Comparison of ENCODE assay signal across 14 cellular contexts in genomic region chr2:241741016-241741415, GRCh38. TPM values are rescaled to one million over a fixed set of nuclear protein-coding genes. Genes with fewer than 3 reads are reported as not detected.
DNase-seq lines count a peak whose midpoint lies in the region; ATAC-seq, FAIRE-seq and TF ChIP-seq lines count a peak whose summit lies in the region.
"Had no signal": no experiment of that assay in that cellular context is flagged by ENCODE, and none has a peak within 500 bp of the region (broad histone marks: within the 10 kb centered on the region; RNA-seq: fewer than 3 reads in every experiment).

No MANE protein-coding gene starts in this region.

- no peaks in the 10 kb centered on the region for H3K27me3 ChIP-seq in endothelial cell of umbilical vein (ENCODE audit: control insufficient read depth in 2 of 2, insufficient read depth in 2 of 2, low read length in 2 of 2)

- no peak for TF ChIP-seq POLR2A in endothelial cell of umbilical vein (IDR thresholded peaks at IDR 0.05; ENCODE audit: low read depth, low read length)

- no peaks in the 10 kb centered on the region for H3K79me2 ChIP-seq in endothelial cell of umbilical vein (ENCODE audit: control insufficient read depth, insufficient read depth, low read length)

- H3K4me2 ChIP-seq in endothelial cell of umbilical vein (ENCODE audit: insufficient read depth, low read length), result no peak overlapping the region
- H3K4me2 ChIP-seq: smooth muscle cell had no signal

- no peak for FAIRE-seq in endothelial cell of umbilical vein (lab: Jason Lieb, UNC)

- peaks cover 2 to 18% of the 10 kb centered on the region in 2 experiments for H3K36me3 ChIP-seq in endothelial cell of umbilical vein (ENCODE audit: control insufficient read depth in 2 of 2, extremely low read depth in 1 of 2, insufficient read depth in 2 of 2, low read length in 2 of 2)

- POLR2A ChIA-PET in endothelial cell of umbilical vein (lab: Charles Lee), result no interaction called here

- intact Hi-C loops in endothelial cell of umbilical vein (cut with micrococcal nuclease), result no loop called here

- no TSS peak for BruUV-seq in endothelial cell of umbilical vein (replicated peaks; lab: Mats Ljungman, UMichigan)

- ATAC-seq in HG02973 (IDR thresholded peaks at IDR 0.05; ENCODE audit: unreplicated experiment) (no peak), HG02678 (IDR thresholded peaks at IDR 0.05; ENCODE audit: unreplicated experiment) (no peak), HG02938 (IDR thresholded peaks at IDR 0.05; ENCODE audit: unreplicated experiment) (no peak)

- peaks cover 10% of the 10 kb centered on the region for H3K4me1 ChIP-seq in endothelial cell of umbilical vein (ENCODE audit: control insufficient read depth, extremely low read depth, insufficient read depth, low read length)

- H4K20me1 ChIP-seq in endothelial cell of umbilical vein (replicated peaks; ENCODE audit: control insufficient read depth, extremely low read depth, insufficient read depth, low read length), result no peaks in the 10 kb centered on the region

- no peak for TF ChIP-seq CTCF in endothelial cell of umbilical vein (IDR thresholded peaks at IDR 0.05; ENCODE audit: extremely low read depth in 1 of 2, insufficient read depth in 1 of 2, low read depth in 1 of 2, low read length in 2 of 2)

- H3K9ac ChIP-seq in endothelial cell of umbilical vein (replicated peaks; ENCODE audit: extremely low read depth, insufficient read depth, low read length), result no peak overlapping the region

- DNase-seq in A172 (ENCODE audit: low spot score) (peak; percentile 88), HT1080 (ENCODE audit: low read depth) (peak; percentile 87), endothelial cell of umbilical vein (ENCODE audit: low read depth, low spot score) (no peak), NCI-H526 treated with DMSO at 0.1 percent for 48 hours (lab: John Stamatoyannopoulos, UW) (no peak)
- peak; percentile 19 to 25 for DNase-seq in activated CD4-positive, alpha-beta T cell treated with anti-CD3 and anti-CD28 coated beads for 4 hours
- DNase-seq: NCI-H510A, substantia nigra, T1000 had no signal

- no peak overlapping the region for H3K4me3 ChIP-seq in endothelial cell of umbilical vein (replicated peaks in 1 of 3; ENCODE audit: insufficient read depth in 1 of 3, low read depth in 1 of 3, low read length in 3 of 3)
- H3K4me3 ChIP-seq: smooth muscle cell had no signal

- no peak overlapping the region for H2AFZ ChIP-seq in endothelial cell of umbilical vein (ENCODE audit: low read depth, low read length)

- no peak overlapping the region for H3K27ac ChIP-seq in endothelial cell of umbilical vein (ENCODE audit: insufficient read depth, low read depth, low read length)
- H3K27ac ChIP-seq: C4-2B had no signal

- dilution Hi-C loops in endothelial cell of umbilical vein (cut with MboI; ENCODE audit: extremely low pct_ligation_motif_present, low sequenced_read_pairs), result no loop called here

- H3K9me1 ChIP-seq in endothelial cell of umbilical vein (replicated peaks; ENCODE audit: control insufficient read depth, extremely low read depth, insufficient read depth, low read length), result no peaks in the 10 kb centered on the region

- H3K9me3 ChIP-seq in endothelial cell of umbilical vein (replicated peaks; ENCODE audit: control insufficient read depth, insufficient read depth, low read length), result no peaks in the 10 kb centered on the region

- CTCF ChIA-PET in endothelial cell of umbilical vein (lab: Charles Lee), result interaction anchor here (0.6 kb wide), 1 partner anchor 128 kb away, joined by 3 read pairs; no protein-coding TSS in a partner anchor

TF ChIP-seq in endothelial cell of umbilical vein, 7 proteins besides CTCF, POLR2A, EP300 and RAD21:
- TF ChIP-seq GATA2 (IDR thresholded peaks at IDR 0.05; ENCODE audit: insufficient read depth, insufficient read length, low read depth, low read length) (peak; percentile 46), EZH2 (IDR thresholded peaks at IDR 0.05; ENCODE audit: borderline replicate concordance, low read depth, low read length, severe bottlenecking) (no peak)

RNA-seq across cellular contexts. Expression of gene D2HGDH, which starts 6.6 kb away (rescaled TPM):
- 12.6 and 14.6 TPM in 2 replicates for total RNA-seq in A172 (2014; rRNA removed; shearing (Covaris generic))
- total RNA-seq in HT1080 (2014; rRNA removed; shearing (Covaris generic)), result 14.5 and 15.3 TPM in 2 replicates
- 9.6 and 10.5 TPM in 2 replicates for polyA plus RNA-seq in HT1080 (2015; cell fraction: cytosol; rRNA removed)
- 50.6 and 61.2 TPM in 2 replicates for polyA plus RNA-seq in HT1080 (2015; cell fraction: nucleus; rRNA removed)
- 22.3 and 27.9 TPM in 2 replicates for total RNA-seq in endothelial cell of umbilical vein
- polyA plus RNA-seq in endothelial cell of umbilical vein, result 22.3 and 34.5 TPM in 2 replicates
- polyA plus RNA-seq in endothelial cell of umbilical vein (2011; cell fraction: cytosol; rRNA removed), result 6.5 and 11.2 TPM in 2 replicates
- 157 and 189 TPM in 2 replicates for polyA plus RNA-seq in endothelial cell of umbilical vein (2011; cell fraction: nucleus; rRNA removed)
- polyA plus RNA-seq in endothelial cell of umbilical vein (2012), result 17.8 and 28.8 TPM in 2 replicates
- 10.6 and 14.5 TPM in 2 replicates for polyA minus RNA-seq in endothelial cell of umbilical vein
- polyA minus RNA-seq in endothelial cell of umbilical vein (2011; cell fraction: cytosol; rRNA and poly(A)+ RNA removed), result 3.1 TPM
- polyA minus RNA-seq in endothelial cell of umbilical vein (2011; cell fraction: nucleus; rRNA and poly(A)+ RNA removed), result 24.5 and 39.8 TPM in 2 replicates

RNA-seq across cellular contexts. Expression of gene GAL3ST2, which starts 35.6 kb away (rescaled TPM):
- total RNA-seq in A172 (2014; rRNA removed; shearing (Covaris generic)), result not detected in 2 replicates
- total RNA-seq in HT1080 (2014; rRNA removed; shearing (Covaris generic)), result not detected in 2 replicates
- 0.19 TPM in 1 of 2 replicates, not detected in the other for polyA plus RNA-seq in HT1080 (2015; cell fraction: cytosol; rRNA removed)
- polyA plus RNA-seq in HT1080 (2015; cell fraction: nucleus; rRNA removed), result 0.22 and 0.59 TPM in 2 replicates
- 0.23 TPM in 1 of 2 replicates, not detected in the other for total RNA-seq in endothelial cell of umbilical vein
- not detected in 2 replicates for polyA plus RNA-seq in endothelial cell of umbilical vein
- not detected in 2 replicates for polyA plus RNA-seq in endothelial cell of umbilical vein (2011; cell fraction: cytosol; rRNA removed)
- not detected in 2 replicates for polyA plus RNA-seq in endothelial cell of umbilical vein (2011; cell fraction: nucleus; rRNA removed)
- 0.19 and 0.20 TPM in 2 replicates for polyA plus RNA-seq in endothelial cell of umbilical vein (2012)
- polyA minus RNA-seq in endothelial cell of umbilical vein, result not detected in 2 replicates
- polyA minus RNA-seq in endothelial cell of umbilical vein (2011; cell fraction: cytosol; rRNA and poly(A)+ RNA removed), result not detected
- not detected in 2 replicates for polyA minus RNA-seq in endothelial cell of umbilical vein (2011; cell fraction: nucleus; rRNA and poly(A)+ RNA removed)
- total RNA-seq: cardiac septum, smooth muscle cell had no signal

RNA-seq across cellular contexts. Expression of gene ING5, which starts 39.2 kb away (rescaled TPM):
- total RNA-seq in A172 (2014; rRNA removed; shearing (Covaris generic)), result 12.8 and 14.5 TPM in 2 replicates
- total RNA-seq in HT1080 (2014; rRNA removed; shearing (Covaris generic)), result 29.7 and 32.2 TPM in 2 replicates
- 21.6 and 26.9 TPM in 2 replicates for polyA plus RNA-seq in HT1080 (2015; cell fraction: cytosol; rRNA removed)
- polyA plus RNA-seq in HT1080 (2015; cell fraction: nucleus; rRNA removed), result 46.0 and 56.7 TPM in 2 replicates
- total RNA-seq in endothelial cell of umbilical vein, result 24.5 and 30.5 TPM in 2 replicates
- 32.4 and 33.4 TPM in 2 replicates for polyA plus RNA-seq in endothelial cell of umbilical vein
- polyA plus RNA-seq in endothelial cell of umbilical vein (2011; cell fraction: cytosol; rRNA removed), result 32.9 and 34.1 TPM in 2 replicates
- polyA plus RNA-seq in endothelial cell of umbilical vein (2011; cell fraction: nucleus; rRNA removed), result 56.7 and 66.7 TPM in 2 replicates
- 18.4 and 21.0 TPM in 2 replicates for polyA plus RNA-seq in endothelial cell of umbilical vein (2012)
- polyA minus RNA-seq in endothelial cell of umbilical vein, result 25.6 and 28.3 TPM in 2 replicates
- polyA minus RNA-seq in endothelial cell of umbilical vein (2011; cell fraction: cytosol; rRNA and poly(A)+ RNA removed), result 9.2 TPM
- polyA minus RNA-seq in endothelial cell of umbilical vein (2011; cell fraction: nucleus; rRNA and poly(A)+ RNA removed), result 20.2 and 24.6 TPM in 2 replicates

RNA-seq across cellular contexts. Expression of gene DTYMK, which starts 54.4 kb away (rescaled TPM):
- 136 and 156 TPM in 2 replicates for total RNA-seq in A172 (2014; rRNA removed; shearing (Covaris generic))
- total RNA-seq in HT1080 (2014; rRNA removed; shearing (Covaris generic)), result 142 and 151 TPM in 2 replicates
- 54.7 and 85.1 TPM in 2 replicates for polyA plus RNA-seq in HT1080 (2015; cell fraction: cytosol; rRNA removed)
- polyA plus RNA-seq in HT1080 (2015; cell fraction: nucleus; rRNA removed), result 44.1 and 65.9 TPM in 2 replicates
- total RNA-seq in endothelial cell of umbilical vein, result 91.9 and 104 TPM in 2 replicates
- polyA plus RNA-seq in endothelial cell of umbilical vein, result 61.6 and 67.0 TPM in 2 replicates
- polyA plus RNA-seq in endothelial cell of umbilical vein (2011; cell fraction: cytosol; rRNA removed), result 76.1 and 84.6 TPM in 2 replicates
- polyA plus RNA-seq in endothelial cell of umbilical vein (2011; cell fraction: nucleus; rRNA removed), result 47.0 and 54.2 TPM in 2 replicates
- polyA plus RNA-seq in endothelial cell of umbilical vein (2012), result 45.6 and 65.1 TPM in 2 replicates
- 15.9 and 28.6 TPM in 2 replicates for polyA minus RNA-seq in endothelial cell of umbilical vein
- polyA minus RNA-seq in endothelial cell of umbilical vein (2011; cell fraction: cytosol; rRNA and poly(A)+ RNA removed), result 29.3 TPM
- 16.8 and 17.0 TPM in 2 replicates for polyA minus RNA-seq in endothelial cell of umbilical vein (2011; cell fraction: nucleus; rRNA and poly(A)+ RNA removed)

Comparison
In these comparisons a context has a peak if more than half of its experiments do, and no peak if none do; other contexts are left out.
1. DNase-seq: peak in A172 (single experiment), HT1080 (single experiment) and activated CD4-positive, alpha-beta T cell treated with anti-CD3 and anti-CD28 coated beads for 4 hours (2 of 2); none in endothelial cell of umbilical vein (single experiment) and NCI-H526 treated with DMSO at 0.1 percent for 48 hours (single experiment).